In the genomic region with DNA sequence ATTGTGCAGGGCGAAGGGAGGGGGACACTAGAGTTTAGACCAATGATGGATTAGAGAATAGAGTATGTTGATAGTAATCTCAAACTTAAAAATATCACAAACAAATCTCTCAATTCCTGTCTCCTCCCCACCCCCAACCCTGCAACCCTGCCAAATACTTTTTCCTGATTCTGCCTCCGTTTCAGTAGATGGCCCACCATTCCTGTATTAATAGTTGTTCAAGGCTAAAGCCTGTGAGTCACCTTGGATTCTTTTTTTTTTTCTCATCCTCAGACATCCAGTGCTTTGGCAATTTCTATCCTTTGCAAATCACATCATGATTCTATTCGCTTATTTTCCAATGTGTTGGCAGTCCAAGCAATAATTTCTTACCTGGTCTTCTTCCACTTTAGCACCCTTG, we compare ENCODE assay signal across 16 cellular contexts.
A peak's percentile ranks its signal among the peaks of the same experiment; 100 is the strongest.
DNase-seq lines count a peak whose midpoint lies in the region; ATAC-seq, FAIRE-seq and TF ChIP-seq lines count a peak whose summit lies in the region.
"Had no signal": no experiment of that assay in that cellular context is flagged by ENCODE, and none has a peak within 500 bp of the region (broad histone marks: within the 10 kb centered on the region; RNA-seq: fewer than 3 reads in every experiment).

No MANE protein-coding gene starts in this region.

- peaks cover 24% of the 10 kb centered on the region for H3K36me3 Mint-ChIP-seq in type B pancreatic cell

- H3K27me3 Mint-ChIP-seq in type B pancreatic cell: no peaks in the 10 kb centered on the region

- no peaks in the 10 kb centered on the region for H3K27me3 ChIP-seq in RWPE2 (ENCODE audit: insufficient read depth, poor library complexity, severe bottlenecking)
- H3K27me3 ChIP-seq: BLaER1 treated with 17β-estradiol and CSF1 and Interleukin-3, amounts not matched to agents 10 nM and 100 nM; SJSA1 had no signal

- no peaks in the 10 kb centered on the region for H3K4me1 ChIP-seq in RWPE2 (ENCODE audit: insufficient read depth, poor library complexity, severe bottlenecking)
- H3K4me1 ChIP-seq: BLaER1 treated with 17β-estradiol and CSF1 and Interleukin-3, amounts not matched to agents 10 nM and 100 nM; SJSA1 had no signal

- TF ChIP-seq CTCF in RWPE2 (IDR thresholded peaks at IDR 0.05; ENCODE audit: poor library complexity, severe bottlenecking) (no peak), type B pancreatic cell (conservative IDR thresholded peaks at IDR 0.05) (no peak), GM13977 (IDR thresholded peaks at IDR 0.05; ENCODE audit: extremely low read depth, insufficient read depth, missing control alignments) (no peak)

- peaks cover 9% of the 10 kb centered on the region for H3K4me1 Mint-ChIP-seq in type B pancreatic cell (ENCODE audit: unreplicated experiment)

- H3K27ac ChIP-seq in RWPE2 (ENCODE audit: poor library complexity, severe bottlenecking): no peak overlapping the region
- H3K27ac ChIP-seq: BLaER1 treated with 17β-estradiol and CSF1 and Interleukin-3, amounts not matched to agents 10 nM and 100 nM; SJSA1 had no signal

- no peak overlapping the region for H3K27ac Mint-ChIP-seq in type B pancreatic cell

- no peaks in the 10 kb centered on the region for H3K9me3 ChIP-seq in RWPE2 (ENCODE audit: severe bottlenecking)
- H3K9me3 ChIP-seq: BLaER1 treated with 17β-estradiol and CSF1 and Interleukin-3, amounts not matched to agents 10 nM and 100 nM; SJSA1 had no signal

- H3K9me3 Mint-ChIP-seq in type B pancreatic cell: no peaks in the 10 kb centered on the region

- FAIRE-seq in frontal cortex (lab: Jason Lieb, UNC): no peak

- in situ Hi-C loops in GM13977 (cut with MboI; ENCODE audit: low pct_unique_long_range_greater_than_20kb, low sequenced_read_pairs, unreplicated experiment): no loop called here

- peak overlapping the region; percentile 0 for H3K4me3 Mint-ChIP-seq in type B pancreatic cell

- peaks cover 6% of the 10 kb centered on the region for H3K36me3 ChIP-seq in RWPE2 (ENCODE audit: low read depth)
- H3K36me3 ChIP-seq: SJSA1 had no signal

- DNase-seq in ELR (ENCODE audit: low read depth) (peak; percentile 34), RWPE2 (ENCODE audit: low spot score) (no peak), dermis blood vessel endothelial cell (peak; percentile 22), type B pancreatic cell (ENCODE audit: extremely low spot score, unreplicated experiment) (no peak), frontal cortex (ENCODE audit: low spot score in 2 of 2) (no peak), GM13977 (ENCODE audit: low spot score) (no peak)
- DNase-seq: MM.1S, NCI-H1105 treated with DMSO at 0.1 percent for 48 hours, NCI-H1930, NCI-H2171, NCI-H446 treated with DMSO at 0.1 percent for 48 hours, NCI-H774, SW 1271 had no signal

- 0 out of 3 replicates have a peak, but pooled peaks have one; percentile 17 for ATAC-seq in RWPE2 (ENCODE audit: low read depth)
- no peak for ATAC-seq in HG03135 (IDR thresholded peaks at IDR 0.05; ENCODE audit: unreplicated experiment)

- no peak overlapping the region for H3K4me3 ChIP-seq in RWPE2 (ENCODE audit: severe bottlenecking)
- H3K4me3 ChIP-seq: BLaER1 treated with 17β-estradiol and CSF1 and Interleukin-3, amounts not matched to agents 10 nM and 100 nM; SJSA1 had no signal

Comparison
In these comparisons a context has a peak if more than half of its experiments do, and no peak if none do; other contexts are left out.
1. DNase-seq: peak in ELR (single experiment) and dermis blood vessel endothelial cell (single experiment); none in RWPE2 (single experiment), type B pancreatic cell (single experiment), frontal cortex (0 of 2) and GM13977 (single experiment).